In genomic region chr3:50117120-50117519, GRCh38 we compare ENCODE assay signal across 16 cellular contexts. TPM values are rescaled to one million over a fixed set of nuclear protein-coding genes. Genes with fewer than 3 reads are reported as not detected.
DNase-seq lines count a peak whose midpoint lies in the region; ATAC-seq, FAIRE-seq and TF ChIP-seq lines count a peak whose summit lies in the region.
"Had no signal": no experiment of that assay in that cellular context is flagged by ENCODE, and none has a peak within 500 bp of the region (broad histone marks: within the 10 kb centered on the region; RNA-seq: fewer than 3 reads in every experiment).

No MANE protein-coding gene starts in this region.

- H3K36me3 Mint-ChIP-seq in endothelial cell (ENCODE audit: low read depth, unreplicated experiment): peaks cover 51% of the 10 kb centered on the region

- H3K79me2 ChIP-seq in GM12878 (ENCODE audit: control insufficient read depth, insufficient read depth, low read length): no peaks in the 10 kb centered on the region

- intact Hi-C loops in Right ventricle myocardium superior (cut with DNase I) (no loop called here), left cardiac atrium (cut with DNase I) (no loop called here), GM12878 (cut with micrococcal nuclease; ENCODE audit: unreplicated experiment) (no loop called here)

- H3K9me3 ChIP-seq in GM12878 (replicated peaks; ENCODE audit: control insufficient read depth, insufficient read depth, low read length): no peaks in the 10 kb centered on the region
- H3K9me3 ChIP-seq: BLaER1 treated with 17β-estradiol and CSF1 and Interleukin-3, amounts not matched to agents 10 nM and 100 nM had no signal

- no TSS peak for BruUV-seq in GM12878 (replicated peaks; lab: Mats Ljungman, UMichigan)

- no peak overlapping the region for H3K27ac ChIP-seq in GM12878 (ENCODE audit: control insufficient read depth, insufficient read depth)
- H3K27ac ChIP-seq: BLaER1 treated with 17β-estradiol and CSF1 and Interleukin-3, amounts not matched to agents 10 nM and 100 nM; HL-60 had no signal

- no peaks in the 10 kb centered on the region for H3K27me3 Mint-ChIP-seq in endothelial cell (ENCODE audit: unreplicated experiment)
- H3K27me3 Mint-ChIP-seq: CD4-positive, CD25-positive, alpha-beta regulatory T cell had no signal

- no peak overlapping the region for H3K4me2 ChIP-seq in GM12878 (ENCODE audit: control insufficient read depth, insufficient read depth)
- H3K4me2 ChIP-seq: BLaER1 treated with 17β-estradiol and CSF1 and Interleukin-3, amounts not matched to agents 10 nM and 100 nM; GM23338 had no signal

- RAD21 ChIA-PET in GM12878 (lab: Charles Lee; ENCODE audit: unreplicated experiment): interaction anchor here (1.2 kb wide), 1 partner anchor 73 kb away, joined by 4 read pairs; no protein-coding TSS in a partner anchor

- H3K9ac ChIP-seq in GM12878 (ENCODE audit: control insufficient read depth, insufficient read depth, low read length): no peak overlapping the region
- H3K9ac ChIP-seq: BLaER1 treated with 17β-estradiol and CSF1 and Interleukin-3, amounts not matched to agents 10 nM and 100 nM had no signal

- H4K20me1 ChIP-seq in GM12878 (ENCODE audit: control insufficient read depth, insufficient read depth): peaks cover 7% of the 10 kb centered on the region; the same call in 1 of the 2 replicates

- 0 out of 2 replicates have a peak, but pooled peaks have one; percentile 22 for TF ChIP-seq POLR2A in GM12878 (IDR thresholded peaks at IDR 0.05; ENCODE audit: low read depth, low read length)

- CTCF ChIA-PET in GM12878 (lab: Yijun Ruan, JAX): no interaction called here

- no peak overlapping the region for H2AFZ ChIP-seq in GM12878 (ENCODE audit: control insufficient read depth, low read depth, low read length)
- H2AFZ ChIP-seq: GM23338 had no signal

- H3K27ac Mint-ChIP-seq in endothelial cell (ENCODE audit: unreplicated experiment): no peak overlapping the region
- H3K27ac Mint-ChIP-seq: GM23338 had no signal

- H3K9me3 Mint-ChIP-seq in endothelial cell (ENCODE audit: unreplicated experiment): no peaks in the 10 kb centered on the region
- H3K9me3 Mint-ChIP-seq: CD4-positive, CD25-positive, alpha-beta regulatory T cell; GM23338; H9 had no signal

- H3K4me1 ChIP-seq in GM12878 (ENCODE audit: control insufficient read depth, insufficient read depth, low read length): no peaks in the 10 kb centered on the region; the same call in 1 of the 2 replicates

- H3K27me3 ChIP-seq in GM12878 (replicated peaks in 1 of 2; ENCODE audit: control insufficient read depth in 2 of 2, insufficient read depth in 2 of 2, low read length in 1 of 2): no peaks in the 10 kb centered on the region
- H3K27me3 ChIP-seq: BLaER1 treated with 17β-estradiol and CSF1 and Interleukin-3, amounts not matched to agents 10 nM and 100 nM had no signal

- H3K36me3 ChIP-seq in GM12878 (ENCODE audit: control insufficient read depth in 2 of 2, insufficient read depth in 2 of 2, low read length in 1 of 2): peaks cover 46 to 53% of the 10 kb centered on the region in 2 experiments

- in situ Hi-C loops in GM12878 (cut with MboI) (no loop called here), KBM-7 (cut with MboI; ENCODE audit: low pct_unique_long_range_greater_than_20kb, low sequenced_read_pairs) (no loop called here)

- H3K4me3 Mint-ChIP-seq in endothelial cell (ENCODE audit: unreplicated experiment): peak overlapping the region; percentile 68
- H3K4me3 Mint-ChIP-seq: CD4-positive, CD25-positive, alpha-beta regulatory T cell; GM23338; H9 had no signal

- FAIRE-seq in GM12878 (lab: Jason Lieb, UNC): no peak
- FAIRE-seq: GM18507 had no signal

- POLR2A ChIA-PET in GM12878 (lab: Charles Lee): no interaction called here

- TF ChIP-seq CTCF in GM12878 (IDR thresholded peaks at IDR 0.05 in 2 of 3, conservative IDR thresholded peaks at IDR 0.05 in 1 of 3; ENCODE audit: control insufficient read depth in 2 of 3, extremely low read depth in 1 of 3, insufficient read depth in 1 of 3, low read depth in 3 of 3, low read length in 3 of 3) (no peak), endothelial cell (IDR thresholded peaks at IDR 0.05; ENCODE audit: unreplicated experiment) (no peak)

- ATAC-seq in Right ventricle myocardium superior (ENCODE audit: poor library complexity) (no peak), left cardiac atrium (no peak), GM12878 (no peak)
- ATAC-seq: GM23338 had no signal

- WGBS in GM12878 (ENCODE audit: insufficient coverage, insufficient replicate concordance, low lambda C conversion rate, missing lambda C conversion rate): 99% methylated on average over 8 of the region's 8 CpGs

- DNase-seq in Right ventricle myocardium superior: peak; percentile 17
- no peak for DNase-seq in left cardiac atrium
- no peak for DNase-seq in GM12878 (ENCODE audit: low read depth, low spot score)
- DNase-seq in endothelial cell (ENCODE audit: low spot score): no peak
- no peak for DNase-seq in KBM-7
- DNase-seq in T-helper 2 cell: no peak
- no peak for DNase-seq in stimulated activated CD4-positive, alpha-beta T cell treated with anti-CD3 and anti-CD28 coated beads, Interleukin-4, amount 100 ng/mL, for 24 hours
- DNase-seq: ACHN; CD4-positive, CD25-positive, alpha-beta regulatory T cell; DMS53; GF-D8; H9 had no signal

- H3K4me1 Mint-ChIP-seq in endothelial cell (ENCODE audit: unreplicated experiment): no peaks in the 10 kb centered on the region

- no peak for TF ChIP-seq RAD21 in GM12878 (IDR thresholded peaks at IDR 0.05; ENCODE audit: insufficient read depth, low read depth, low read length)

- SMC1A ChIA-PET in GM12878 (lab: Charles Lee; ENCODE audit: uncharacterized antibody, unreplicated experiment): interaction anchor here (1.1 kb wide), 1 partner anchor 102 kb away, joined by 3 read pairs; no protein-coding TSS in a partner anchor

- TF ChIP-seq EP300 in GM12878 (IDR thresholded peaks at IDR 0.05; ENCODE audit: borderline replicate concordance in 1 of 2, control insufficient read depth in 1 of 2, low read depth in 2 of 2, low read length in 2 of 2): no peak

- H3K4me3 ChIP-seq in GM12878: no peak overlapping the region
- H3K4me3 ChIP-seq: BLaER1 treated with 17β-estradiol and CSF1 and Interleukin-3, amounts not matched to agents 10 nM and 100 nM; GM23338 had no signal

TF ChIP-seq in GM12878, 131 proteins besides CTCF, POLR2A, EP300 and RAD21 (continues in another document):
- no peak for TF ChIP-seq STAT3 (IDR thresholded peaks at IDR 0.05; ENCODE audit: low read depth, low read length)
- no peak for TF ChIP-seq GABPA (IDR thresholded peaks at IDR 0.05; ENCODE audit: low read depth)
- no peak for TF ChIP-seq BMI1 (IDR thresholded peaks at IDR 0.05; ENCODE audit: borderline replicate concordance)
- no peak for TF ChIP-seq YY1 (IDR thresholded peaks at IDR 0.05; ENCODE audit: low read depth, low read length)
- TF ChIP-seq POU2F2 (IDR thresholded peaks at IDR 0.05; ENCODE audit: borderline replicate concordance, low read depth, low read length): no peak
- no peak for TF ChIP-seq CBX3 (IDR thresholded peaks at IDR 0.05; ENCODE audit: borderline replicate concordance, low read depth)
- TF ChIP-seq PAX5 (IDR thresholded peaks at IDR 0.05; ENCODE audit: borderline replicate concordance, low read depth, low read length): no peak
- no peak for TF ChIP-seq ETV6 (conservative IDR thresholded peaks at IDR 0.05 in 1 of 2, IDR thresholded peaks at IDR 0.05 in 1 of 2; ENCODE audit: borderline replicate concordance in 1 of 2, low read depth in 1 of 2)

RNA-seq across cellular contexts. Expression of gene RBM5, which starts 28.4 kb away (rescaled TPM):
- total RNA-seq in Right ventricle myocardium superior (56.7 TPM), left cardiac atrium (10 to 100 TPM; 66.6 to 69.7 TPM), GM12878 (2014; rRNA removed) (136 and 148 TPM in 2 replicates), GM12878 (2014; rRNA removed; fragmentation: Illumina TruSeq; extraction: Trizol) (120 and 124 TPM in 2 replicates), GM12878 (2021) (94.0 and 101 TPM in 2 replicates), endothelial cell (ENCODE audit: unreplicated experiment) (219 TPM)
- 1,107 and 1,146 TPM in 2 replicates for total RNA-seq in GM12878 (2013; cell fraction: nucleolus; rRNA removed)
- polyA plus RNA-seq in GM12878 (2011; ENCODE audit: low read depth): 88.5 TPM
- polyA plus RNA-seq in GM12878 (2011; rRNA removed) (329 and 347 TPM in 2 replicates), GM12878 (2014; fragmentation: Illumina TruSeq; extraction: Trizol) (143 and 174 TPM in 2 replicates), GM12878 (2014; fragmentation: Nextera tagmentation; extraction: Ambion mirVana) (10 to 100 TPM; 35.1 to 48.1 TPM), GM12878 (2014; rRNA removed) (123 and 142 TPM in 2 replicates), GM12878 (2016; fragmentation: Nextera tagmentation; extraction: Ambion mirVana) (10 to 100 TPM; 70.5 to 70.9 TPM)
- polyA plus RNA-seq in GM12878 (2011; cell fraction: cytosol; rRNA removed): 144 and 201 TPM in 2 replicates
- polyA plus RNA-seq in GM12878 (2011; cell fraction: nucleus; rRNA removed): 1,132 and 1,572 TPM in 2 replicates
- polyA plus RNA-seq in GM12878 (2012): 91.1 and 106 TPM in 2 replicates
- polyA minus RNA-seq in GM12878 (2011; rRNA and poly(A)+ RNA removed): 288 and 371 TPM in 2 replicates
- 54.3 and 72.3 TPM in 2 replicates for polyA minus RNA-seq in GM12878 (2011; cell fraction: cytosol; rRNA and poly(A)+ RNA removed)
- polyA minus RNA-seq in GM12878 (2011; cell fraction: nucleus; rRNA and poly(A)+ RNA removed): 322 and 360 TPM in 2 replicates

RNA-seq across cellular contexts. Expression of gene SEMA3F, which starts 38.0 kb away (rescaled TPM):
- total RNA-seq in Right ventricle myocardium superior (10.8 TPM), left cardiac atrium (10 to 100 TPM; 12.5 to 24.0 TPM), GM12878 (2014; rRNA removed) (0.28 TPM in 1 of 2 replicates, not detected in the other), GM12878 (2014; rRNA removed; fragmentation: Illumina TruSeq; extraction: Trizol) (not detected in 2 replicates), GM12878 (2021) (0.08 and 0.45 TPM in 2 replicates), endothelial cell (ENCODE audit: unreplicated experiment) (21.3 TPM)
- 0.46 TPM in 1 of 2 replicates, not detected in the other for total RNA-seq in GM12878 (2013; cell fraction: nucleolus; rRNA removed)
- polyA plus RNA-seq in GM12878 (2011; ENCODE audit: low read depth): not detected
- polyA plus RNA-seq in GM12878 (2011; rRNA removed) (0.12 and 0.15 TPM in 2 replicates), GM12878 (2014; fragmentation: Illumina TruSeq; extraction: Trizol) (0.09 TPM in 1 of 2 replicates, not detected in the other), GM12878 (2014; fragmentation: Nextera tagmentation; extraction: Ambion mirVana) (not detected), GM12878 (2014; rRNA removed) (not detected in 2 replicates), GM12878 (2016; fragmentation: Nextera tagmentation; extraction: Ambion mirVana) (not detected)
- polyA plus RNA-seq in GM12878 (2011; cell fraction: cytosol; rRNA removed): 0.21 and 0.25 TPM in 2 replicates
- 0.92 and 1.8 TPM in 2 replicates for polyA plus RNA-seq in GM12878 (2011; cell fraction: nucleus; rRNA removed)
- 0.41 and 0.69 TPM in 2 replicates for polyA plus RNA-seq in GM12878 (2012)
- 0.36 and 0.44 TPM in 2 replicates for polyA minus RNA-seq in GM12878 (2011; rRNA and poly(A)+ RNA removed)
- 0.40 and 0.52 TPM in 2 replicates for polyA minus RNA-seq in GM12878 (2011; cell fraction: cytosol; rRNA and poly(A)+ RNA removed)
- polyA minus RNA-seq in GM12878 (2011; cell fraction: nucleus; rRNA and poly(A)+ RNA removed): 0.19 and 0.73 TPM in 2 replicates
- polyA plus RNA-seq: CD4-positive, CD25-positive, alpha-beta regulatory T cell had no signal
